Comparison of ENCODE assay signal across 36 cellular contexts in the genomic region with DNA sequence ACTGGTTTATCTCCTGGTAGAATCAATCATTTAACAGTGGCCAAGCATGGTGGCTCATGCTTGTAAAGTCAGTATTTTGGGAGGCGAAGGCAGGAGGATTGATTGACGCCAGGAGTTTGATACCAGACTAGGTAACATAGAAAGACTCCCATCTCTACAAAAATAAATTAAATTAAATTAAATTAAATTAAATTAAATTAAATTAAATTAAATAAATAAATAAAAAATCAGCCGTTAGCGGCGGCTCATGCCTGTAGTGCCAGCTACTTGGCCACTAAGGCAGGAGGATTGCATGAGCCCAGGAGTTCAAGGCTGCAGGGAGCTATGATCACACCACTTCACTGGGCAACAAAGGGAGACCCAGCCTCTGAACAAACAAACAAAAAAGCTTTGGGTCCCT.
"Had no signal": no experiment of that assay in that cellular context is flagged by ENCODE, and none has a peak within 500 bp of the region (broad histone marks: within the 10 kb centered on the region; RNA-seq: fewer than 3 reads in every experiment).

No MANE protein-coding gene starts in this region.

- H3K27me3 ChIP-seq: adrenal gland, ascending aorta, body of pancreas, brain microvascular endothelial cell, breast epithelium, cardiac muscle cell had no signal

- ATAC-seq: activated naive CD4-positive, alpha-beta T cell treated with anti-CD3 and anti-CD28 coated beads, Interleukin-2, amount 50 U/mL, for 72 hours; activated naive CD8-positive, alpha-beta T cell treated with anti-CD3 and anti-CD28 coated beads, Interleukin-2, amount 50 U/mL, for 24 hours; activated T-cell treated with anti-CD3 and anti-CD28 coated beads, Interleukin-2, amount 50 U/mL, for 4 hours; activated T-cell treated with anti-CD3 and anti-CD28 coated beads, Interleukin-2, amount 50 U/mL, for 72 hours; activated T-helper 17 cell treated with anti-CD3 and anti-CD28 coated beads, Interleukin-2, amount 50 U/mL, for 72 hours; body of pancreas had no signal

- H3K27me3 Mint-ChIP-seq: activated naive CD4-positive, alpha-beta T cell treated with anti-CD3 and anti-CD28 coated beads, Interleukin-2, amount 10 ng/mL, durations not matched to agents 7 days and 5 days; activated naive CD8-positive, alpha-beta T cell treated with anti-CD3 and anti-CD28 coated beads for 36 hours; activated naive CD8-positive, alpha-beta T cell treated with anti-CD3 and anti-CD28 coated beads, Interleukin-2, amount 10 ng/mL, durations not matched to agents 7 days and 5 days; activated naive CD8-positive, alpha-beta T cell treated with anti-CD3 and anti-CD28 coated beads, Interleukin-2, amount 50 U/mL, for 24 hours; activated T-helper 17 cell treated with anti-CD3 and anti-CD28 coated beads, Interleukin-2, amount 50 U/mL, for 72 hours; brain; central memory CD8-positive, alpha-beta T cell had no signal

- H3K36me3 Mint-ChIP-seq: activated naive CD4-positive, alpha-beta T cell treated with anti-CD3 and anti-CD28 coated beads, Interleukin-2, amount 10 ng/mL, durations not matched to agents 7 days and 5 days; activated naive CD4-positive, alpha-beta T cell treated with anti-CD3 and anti-CD28 coated beads, Interleukin-2, amount 50 U/mL, for 24 hours; activated naive CD4-positive, alpha-beta T cell treated with anti-CD3 and anti-CD28 coated beads, Interleukin-2, amount 50 U/mL, for 72 hours; activated naive CD8-positive, alpha-beta T cell; activated naive CD8-positive, alpha-beta T cell treated with anti-CD3 and anti-CD28 coated beads for 36 hours; activated naive CD8-positive, alpha-beta T cell treated with anti-CD3 and anti-CD28 coated beads, Interleukin-2, amount 10 ng/mL, durations not matched to agents 7 days and 5 days; brain had no signal

- H3K4me3 Mint-ChIP-seq: activated naive CD4-positive, alpha-beta T cell treated with anti-CD3 and anti-CD28 coated beads for 36 hours; activated naive CD4-positive, alpha-beta T cell treated with anti-CD3 and anti-CD28 coated beads, Interleukin-2, amount 10 ng/mL, durations not matched to agents 7 days and 5 days; activated naive CD4-positive, alpha-beta T cell treated with anti-CD3 and anti-CD28 coated beads, Interleukin-2, amount 50 U/mL, for 24 hours; activated naive CD8-positive, alpha-beta T cell; activated naive CD8-positive, alpha-beta T cell treated with anti-CD3 and anti-CD28 coated beads for 36 hours; activated naive CD8-positive, alpha-beta T cell treated with anti-CD3 and anti-CD28 coated beads, Interleukin-2, amount 10 ng/mL, durations not matched to agents 7 days and 5 days; activated naive CD8-positive, alpha-beta T cell treated with anti-CD3 and anti-CD28 coated beads, Interleukin-2, amount 50 U/mL, for 24 hours; activated T-cell treated with anti-CD3 and anti-CD28 coated beads, Interleukin-2, amount 50 U/mL, for 4 hours; activated T-cell treated with anti-CD3 and anti-CD28 coated beads, Interleukin-2, amount 50 U/mL, for 72 hours; activated T-helper 1 cell treated with anti-CD3 and anti-CD28 coated beads, Interleukin-12 subunit alpha, Interleukin-12 subunit beta, Interleukin-2, Interleukin-4 antibody, amounts not matched to agents 30 ng/mL and 10 ng/mL and 1 ng/mL, durations not matched to agents 14 hours and 24 hours and 36 hours; activated T-helper 17 cell treated with anti-CD3 and anti-CD28 coated beads, Interleukin-2, amount 50 U/mL, for 72 hours; brain; central memory CD8-positive, alpha-beta T cell had no signal

- H3K9me3 Mint-ChIP-seq: activated naive CD4-positive, alpha-beta T cell treated with anti-CD3 and anti-CD28 coated beads for 36 hours; activated naive CD4-positive, alpha-beta T cell treated with anti-CD3 and anti-CD28 coated beads, Interleukin-2, amount 10 ng/mL, durations not matched to agents 7 days and 5 days; activated naive CD4-positive, alpha-beta T cell treated with anti-CD3 and anti-CD28 coated beads, Interleukin-2, amount 50 U/mL, for 24 hours; activated naive CD4-positive, alpha-beta T cell treated with anti-CD3 and anti-CD28 coated beads, Interleukin-2, amount 50 U/mL, for 72 hours; activated naive CD8-positive, alpha-beta T cell treated with anti-CD3 and anti-CD28 coated beads for 36 hours; activated naive CD8-positive, alpha-beta T cell treated with anti-CD3 and anti-CD28 coated beads, Interleukin-2, amount 10 ng/mL, durations not matched to agents 7 days and 5 days; activated T-cell treated with anti-CD3 and anti-CD28 coated beads, Interleukin-2, amount 50 U/mL, for 4 hours; activated T-helper 1 cell treated with anti-CD3 and anti-CD28 coated beads, Interleukin-12 subunit alpha, Interleukin-12 subunit beta, Interleukin-2, Interleukin-4 antibody, amounts not matched to agents 30 ng/mL and 10 ng/mL and 1 ng/mL, durations not matched to agents 14 hours and 24 hours and 36 hours; activated T-helper 17 cell treated with anti-CD3 and anti-CD28 coated beads, Interleukin-2, amount 50 U/mL, for 72 hours; activated T-helper 2 cell treated with anti-CD3 and anti-CD28 coated beads, Interferon-gamma antibody, Interleukin-2, Interleukin-4, amounts not matched to agents 10 μg/mL and 5 μg/mL and 100 μg/mL, durations not matched to agents 14 hours and 24 hours and 36 hours; brain; central memory CD8-positive, alpha-beta T cell had no signal

- H3K4me1 Mint-ChIP-seq: activated naive CD4-positive, alpha-beta T cell treated with anti-CD3 and anti-CD28 coated beads, Interleukin-2, amount 10 ng/mL, durations not matched to agents 7 days and 5 days; activated naive CD4-positive, alpha-beta T cell treated with anti-CD3 and anti-CD28 coated beads, Interleukin-2, amount 50 U/mL, for 24 hours; activated naive CD8-positive, alpha-beta T cell treated with anti-CD3 and anti-CD28 coated beads for 36 hours; activated naive CD8-positive, alpha-beta T cell treated with anti-CD3 and anti-CD28 coated beads, Interleukin-2, amount 10 ng/mL, durations not matched to agents 7 days and 5 days; activated naive CD8-positive, alpha-beta T cell treated with anti-CD3 and anti-CD28 coated beads, Interleukin-2, amount 50 U/mL, for 24 hours; activated T-helper 17 cell treated with anti-CD3 and anti-CD28 coated beads, Interleukin-2, amount 50 U/mL, for 72 hours; brain; central memory CD8-positive, alpha-beta T cell had no signal

- H3K4me1 ChIP-seq: adrenal gland, ascending aorta, body of pancreas, breast epithelium had no signal

- H3K27ac Mint-ChIP-seq: activated naive CD4-positive, alpha-beta T cell treated with anti-CD3 and anti-CD28 coated beads for 36 hours; activated naive CD4-positive, alpha-beta T cell treated with anti-CD3 and anti-CD28 coated beads, Interleukin-2, amount 10 ng/mL, durations not matched to agents 7 days and 5 days; activated naive CD4-positive, alpha-beta T cell treated with anti-CD3 and anti-CD28 coated beads, Interleukin-2, amount 50 U/mL, for 24 hours; activated naive CD8-positive, alpha-beta T cell; activated naive CD8-positive, alpha-beta T cell treated with anti-CD3 and anti-CD28 coated beads for 36 hours; activated naive CD8-positive, alpha-beta T cell treated with anti-CD3 and anti-CD28 coated beads, Interleukin-2, amount 10 ng/mL, durations not matched to agents 7 days and 5 days; activated naive CD8-positive, alpha-beta T cell treated with anti-CD3 and anti-CD28 coated beads, Interleukin-2, amount 50 U/mL, for 24 hours; activated T-cell treated with anti-CD3 and anti-CD28 coated beads, Interleukin-2, amount 50 U/mL, for 72 hours; activated T-helper 1 cell treated with anti-CD3 and anti-CD28 coated beads, Interleukin-12 subunit alpha, Interleukin-12 subunit beta, Interleukin-2, Interleukin-4 antibody, amounts not matched to agents 30 ng/mL and 10 ng/mL and 1 ng/mL, durations not matched to agents 14 hours and 24 hours and 36 hours; activated T-helper 17 cell treated with anti-CD3 and anti-CD28 coated beads, Interleukin-2, amount 50 U/mL, for 72 hours; activated T-helper 2 cell treated with anti-CD3 and anti-CD28 coated beads, Interferon-gamma antibody, Interleukin-2, Interleukin-4, amounts not matched to agents 10 μg/mL and 5 μg/mL and 100 μg/mL, durations not matched to agents 14 hours and 24 hours and 36 hours; brain had no signal

- DNase-seq: activated effector memory CD4-positive, alpha-beta T cell treated with anti-CD3 and anti-CD28 coated beads, Interleukin-2, amount 50 U/mL, for 16 hours; activated effector memory CD4-positive, alpha-beta T cell treated with Interleukin-2 at 50 U/mL for 16 hours; activated gamma-delta T cell; activated gamma-delta T cell treated with Interleukin-2 at 50 U/mL for 16 hours; activated naive CD4-positive, alpha-beta T cell; activated naive CD4-positive, alpha-beta T cell treated with anti-CD3 and anti-CD28 coated beads for 36 hours; activated naive CD4-positive, alpha-beta T cell treated with anti-CD3 and anti-CD28 coated beads, Interleukin-2, amount 10 ng/mL, durations not matched to agents 7 days and 5 days; activated naive CD4-positive, alpha-beta T cell treated with anti-CD3 and anti-CD28 coated beads, Interleukin-2, amount 50 U/mL, for 16 hours; activated naive CD4-positive, alpha-beta T cell treated with Interleukin-2 at 50 U/mL for 16 hours; activated naive CD8-positive, alpha-beta T cell treated with anti-CD3 and anti-CD28 coated beads for 36 hours; activated naive CD8-positive, alpha-beta T cell treated with anti-CD3 and anti-CD28 coated beads, Interleukin-2, amount 10 ng/mL, durations not matched to agents 7 days and 5 days; activated naive CD8-positive, alpha-beta T cell treated with anti-CD3 and anti-CD28 coated beads, Interleukin-2, amount 50 U/mL, for 24 hours; activated T-cell treated with anti-CD3 and anti-CD28 coated beads, Interleukin-2, amount 50 U/mL, for 4 hours; activated T-cell treated with anti-CD3 and anti-CD28 coated beads, Interleukin-2, amount 50 U/mL, for 48 hours; activated T-cell treated with anti-CD3 and anti-CD28 coated beads, Interleukin-2, amount 50 U/mL, for 72 hours; adrenal gland; amniotic stem cell; amygdala; anterior cingulate cortex; aorta; body of pancreas; brain microvascular endothelial cell; caudate nucleus; central memory CD4-positive, alpha-beta T cell; cerebellar nuclear complex had no signal

- H3K36me3 ChIP-seq: adrenal gland, ascending aorta, brain microvascular endothelial cell, breast epithelium, cardiac muscle cell had no signal

- H3K4me3 ChIP-seq: adrenal gland, ascending aorta, body of pancreas, breast epithelium, cardiac muscle cell had no signal

- H3K9me3 ChIP-seq: adrenal gland, ascending aorta, body of pancreas, breast epithelium had no signal
